Comparison of ENCODE assay signal across 8 cellular contexts in genomic region chr12:108129017-108129812, GRCh38. TPM values are rescaled to one million over a fixed set of nuclear protein-coding genes. Genes with fewer than 3 reads are reported as not detected.
DNase-seq lines count a peak whose midpoint lies in the region; ATAC-seq and TF ChIP-seq lines count a peak whose summit lies in the region.

Gene WSCD2 (plus strand): TSS chr12:108129288. CDS start chr12:108195833, 66,545 bp downstream.

- intact Hi-C loops in spleen (cut with DNase I; ENCODE audit: low total_unique reads), result no loop called here

- TF ChIP-seq POLR2A in spleen (IDR thresholded peaks at IDR 0.05), result no peak

- H3K4me3 ChIP-seq in spleen, result peak within 1 kb of the TSS in 7 of 8 donors; percentile 20 to 64 (median 27)

- TF ChIP-seq CTCF in spleen (IDR thresholded peaks at IDR 0.05 in 8 of 11, conservative IDR thresholded peaks at IDR 0.05 in 3 of 11), result no peak

- peaks cover 0 to 88% (median 36%) of the 10 kb centered on the region in 7 donors for H3K27me3 ChIP-seq in spleen (replicated peaks in 1 of 7)

- DNase-seq in SIG-M5 treated with dmso at 0.1 percent for 504 hours (lab: John Stamatoyannopoulos, UW; ENCODE audit: unreplicated experiment) (peak; percentile 41), SIG-M5 (lab: John Stamatoyannopoulos, UW) (no peak), NCI-H69 (lab: John Stamatoyannopoulos, UW) (peak; percentile 60), cerebellum (ENCODE audit: low spot score) (peak; percentile 63), kidney glomerular epithelial cell (lab: John Stamatoyannopoulos, UW) (peak; percentile 6), spleen (no peak)

- H3K4me1 ChIP-seq in spleen, result peaks cover 4 to 16% (median 14%) of the 10 kb centered on the region in 6 donors

- H3K36me3 ChIP-seq in spleen, result no peaks in the 10 kb centered on the region

- no peak for ATAC-seq in GM21515 (IDR thresholded peaks at IDR 0.05; ENCODE audit: unreplicated experiment)
- no peak for ATAC-seq in HG02798 (IDR thresholded peaks at IDR 0.05; ENCODE audit: poor library complexity, unreplicated experiment)

- no peak within 1 kb of the TSS for H3K27ac ChIP-seq in spleen

- 4 to 9% (median 7%) methylated on average over 23 to 74 of the region's 74 CpGs for WGBS in spleen, 5 donors

- H3K9me3 ChIP-seq in spleen, result no peaks in the 10 kb centered on the region

RNA-seq across cellular contexts. Expression of gene WSCD2, which starts in this region (rescaled TPM):
- 3.6 TPM for total RNA-seq in cerebellum
- under 1 TPM in 6 of 7 donors, not detected in 1; 0.20 to 0.60 (median 0.25) TPM for total RNA-seq in spleen
- under 1 TPM; 0.09 to 0.16 (median 0.09) TPM for polyA plus RNA-seq in spleen

Comparison
In these comparisons a context has a peak if more than half of its experiments do, and no peak if none do; other contexts are left out.
1. DNase-seq: peak in SIG-M5 treated with dmso at 0.1 percent for 504 hours (single experiment), NCI-H69 (single experiment), cerebellum (single experiment) and kidney glomerular epithelial cell (single experiment); none in SIG-M5 (single experiment) and spleen (single experiment).